ENCODE assay signal across 9 cellular contexts in the genomic region with DNA sequence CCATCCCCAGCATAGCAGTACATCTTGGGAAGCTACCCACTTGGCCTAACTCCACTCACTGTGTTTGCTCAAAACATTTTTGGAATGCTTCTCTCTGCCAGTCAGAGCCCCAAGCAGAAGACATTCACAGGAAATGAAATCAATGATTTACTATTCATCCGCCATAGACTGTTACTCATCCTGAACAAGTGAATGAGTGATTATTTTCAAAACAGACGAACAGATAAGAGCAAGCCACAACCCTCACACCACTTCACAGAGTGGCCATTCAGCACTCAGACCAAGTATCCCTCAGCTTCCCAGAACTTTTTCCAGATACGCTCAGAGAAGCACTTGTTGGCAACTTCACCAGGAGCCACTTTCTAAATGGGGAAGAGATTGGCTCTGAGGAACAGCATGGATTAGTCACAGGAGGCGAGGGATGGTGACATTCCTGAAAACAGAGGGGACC. TPM values are rescaled to one million over a fixed set of nuclear protein-coding genes. Genes with fewer than 3 reads are reported as not detected.
A peak's percentile ranks its signal among the peaks of the same experiment; 100 is the strongest.
DNase-seq lines count a peak whose midpoint lies in the region; ATAC-seq and TF ChIP-seq lines count a peak whose summit lies in the region.
"Had no signal": no experiment of that assay in that cellular context is flagged by ENCODE, and none has a peak within 500 bp of the region (broad histone marks: within the 10 kb centered on the region; RNA-seq: fewer than 3 reads in every experiment).

No MANE protein-coding gene starts in this region.

- H3K27ac ChIP-seq in hepatocyte (peak overlapping the region; percentile 19), thoracic aorta (peak overlapping the region in 1 of 2 donors; percentile 29)
- H3K27ac ChIP-seq: gastrocnemius medialis had no signal

- H3K9me3 ChIP-seq in adipocyte (ENCODE audit: control insufficient read depth, low read length): no peaks in the 10 kb centered on the region
- no peaks in the 10 kb centered on the region for H3K9me3 ChIP-seq in hepatocyte (ENCODE audit: low read depth)
- no peaks in the 10 kb centered on the region for H3K9me3 ChIP-seq in thoracic aorta
- H3K9me3 ChIP-seq: gastrocnemius medialis had no signal

- no peak for TF ChIP-seq CTCF in hepatocyte (IDR thresholded peaks at IDR 0.05; ENCODE audit: poor library complexity)
- TF ChIP-seq CTCF in thoracic aorta (IDR thresholded peaks at IDR 0.05): no peak

- ATAC-seq in thoracic aorta (ENCODE audit: insufficient number of reproducible peaks, low FRiP score, low read depth) (no peak), HG03135 (IDR thresholded peaks at IDR 0.05; ENCODE audit: unreplicated experiment) (no peak)
- ATAC-seq: activated CD4-positive, CD25-positive, alpha-beta regulatory T cell treated with anti-CD3 and anti-CD28 coated beads, Interleukin-2, amount 50 U/mL, for 24 hours; gastrocnemius medialis had no signal

- H4K20me1 ChIP-seq in hepatocyte (ENCODE audit: insufficient read depth, poor library complexity, severe bottlenecking): no peaks in the 10 kb centered on the region

- H3K4me1 ChIP-seq in adipocyte (ENCODE audit: control insufficient read depth, insufficient read depth, low read length) (peaks cover 25% of the 10 kb centered on the region), hepatocyte (ENCODE audit: insufficient read depth) (no peaks in the 10 kb centered on the region), thoracic aorta (ENCODE audit: control insufficient read depth in 1 of 2, low read depth in 2 of 2) (peaks cover 0 to 14% of the 10 kb centered on the region in 2 donors)
- H3K4me1 ChIP-seq: gastrocnemius medialis had no signal

- H3K9me2 ChIP-seq in hepatocyte (replicated peaks; ENCODE audit: insufficient read depth): no peaks in the 10 kb centered on the region

- no peaks in the 10 kb centered on the region for H3K79me2 ChIP-seq in hepatocyte

- peak overlapping the region; percentile 1 for H3K9ac ChIP-seq in adipocyte (ENCODE audit: low read length)

- H3K36me3 ChIP-seq in adipocyte (ENCODE audit: control insufficient read depth, insufficient read depth, low read length, severe bottlenecking): no peaks in the 10 kb centered on the region
- no peaks in the 10 kb centered on the region for H3K36me3 ChIP-seq in hepatocyte (replicated peaks; ENCODE audit: insufficient read depth, low read depth)
- H3K36me3 ChIP-seq in thoracic aorta: no peaks in the 10 kb centered on the region
- H3K36me3 ChIP-seq: gastrocnemius medialis had no signal

- 48% methylated on average over 4 of the region's 4 CpGs for WGBS in hepatocyte (ENCODE audit: low lambda C conversion rate, missing lambda C conversion rate)

- DNase-seq in HPDE6-E6E7 (ENCODE audit: extremely low spot score) (peak; percentile 49), adipocyte (ENCODE audit: low read depth) (peak; percentile 79), hepatocyte (ENCODE audit: low spot score) (peak; percentile 10), thoracic aorta (ENCODE audit: low spot score) (no peak), Kasumi-1 (lab: John Stamatoyannopoulos, UW) (no peak), hippocampal formation (lab: John Stamatoyannopoulos, UW) (no peak)
- DNase-seq: gastrocnemius medialis had no signal

- no peak overlapping the region for H2AFZ ChIP-seq in hepatocyte

- H3K27me3 ChIP-seq in adipocyte (replicated peaks; ENCODE audit: control insufficient read depth, insufficient read depth, low read length) (no peaks in the 10 kb centered on the region), hepatocyte (no peaks in the 10 kb centered on the region), thoracic aorta (replicated peaks; ENCODE audit: insufficient read depth) (no peaks in the 10 kb centered on the region)
- H3K27me3 ChIP-seq: gastrocnemius medialis had no signal

- H3K4me2 ChIP-seq in hepatocyte: no peak overlapping the region

- H3K4me3 ChIP-seq in adipocyte (ENCODE audit: low read length): peak overlapping the region; percentile 22
- no peak overlapping the region for H3K4me3 ChIP-seq in hepatocyte
- H3K4me3 ChIP-seq in thoracic aorta: peak overlapping the region; percentile 21
- H3K4me3 ChIP-seq: gastrocnemius medialis had no signal

RNA-seq across cellular contexts. Expression of gene UBASH3B, which starts 13.0 kb away (rescaled TPM):
- total RNA-seq in hepatocyte: 5.2 and 11.1 TPM in 2 replicates
- 5.1 and 9.1 TPM in 2 replicates for polyA plus RNA-seq in hepatocyte
- 10 to 100 TPM in 1 of 2 donors, 1 to 10 TPM in 1; 6.1 to 12.3 TPM for total RNA-seq in thoracic aorta

Comparison
In these comparisons a context has a peak if more than half of its experiments do, and no peak if none do; other contexts are left out.
1. DNase-seq: peak in HPDE6-E6E7 (single experiment), adipocyte (single experiment) and hepatocyte (single experiment); none in thoracic aorta (single experiment), Kasumi-1 (0 of 2) and hippocampal formation (0 of 2).